ENCODE assay signal across 18 cellular contexts in the genomic region with DNA sequence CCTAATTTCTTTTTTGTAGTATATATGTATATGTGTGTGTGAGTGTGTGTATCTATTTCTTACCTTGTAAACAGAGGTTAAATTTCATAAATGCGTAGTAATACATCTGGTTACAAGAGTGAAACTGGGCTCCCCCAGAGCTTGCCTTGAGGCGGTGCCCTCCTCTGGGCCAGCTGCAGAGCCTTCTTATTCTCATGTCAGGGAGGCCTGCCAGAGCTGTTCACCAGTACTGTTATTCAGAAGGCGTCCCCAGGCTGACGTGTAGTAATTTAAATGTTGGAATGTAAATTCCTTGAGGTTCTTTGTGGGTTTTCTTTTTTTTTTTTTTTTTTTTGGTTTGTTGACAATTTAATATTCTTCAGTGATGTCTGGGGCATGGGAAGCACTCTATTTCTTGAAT. TPM values are rescaled to one million over a fixed set of nuclear protein-coding genes. Genes with fewer than 3 reads are reported as not detected.
DNase-seq lines count a peak whose midpoint lies in the region; ATAC-seq and TF ChIP-seq lines count a peak whose summit lies in the region.
"Had no signal": no experiment of that assay in that cellular context is flagged by ENCODE, and none has a peak within 500 bp of the region (broad histone marks: within the 10 kb centered on the region; RNA-seq: fewer than 3 reads in every experiment).

No MANE protein-coding gene starts in this region.

- H3K4me3 Mint-ChIP-seq in endothelial cell (ENCODE audit: unreplicated experiment) (peak overlapping the region; percentile 44), T-cell (no peak overlapping the region)
- H3K4me3 Mint-ChIP-seq: activated CD4-positive, alpha-beta T cell treated with anti-CD3 and anti-CD28 coated beads for 36 hours; activated naive CD4-positive, alpha-beta T cell treated with anti-CD3 and anti-CD28 coated beads for 36 hours; neural crest cell had no signal

- intact Hi-C loops in left ventricle myocardium superior (cut with micrococcal nuclease), result no loop called here

- H3K27ac Mint-ChIP-seq in endothelial cell (ENCODE audit: unreplicated experiment), result peak overlapping the region; percentile 91
- H3K27ac Mint-ChIP-seq in T-cell, result no peak overlapping the region
- H3K27ac Mint-ChIP-seq: activated CD4-positive, alpha-beta T cell treated with anti-CD3 and anti-CD28 coated beads for 36 hours; activated naive CD4-positive, alpha-beta T cell treated with anti-CD3 and anti-CD28 coated beads for 36 hours had no signal

- ATAC-seq in left ventricle myocardium superior (no peak), T-cell (replicated peaks in 1 of 4) (no peak), HG03521 (IDR thresholded peaks at IDR 0.05; ENCODE audit: unreplicated experiment) (no peak)
- ATAC-seq: activated CD4-positive, alpha-beta T cell treated with anti-CD3 and anti-CD28 coated beads for 36 hours; HCT116 had no signal

- peaks cover 1% of the 10 kb centered on the region for H3K27me3 Mint-ChIP-seq in endothelial cell (ENCODE audit: unreplicated experiment)
- no peaks in the 10 kb centered on the region for H3K27me3 Mint-ChIP-seq in T-cell
- H3K27me3 Mint-ChIP-seq: activated CD4-positive, alpha-beta T cell treated with anti-CD3 and anti-CD28 coated beads for 36 hours had no signal

- H3K9me3 Mint-ChIP-seq in endothelial cell (ENCODE audit: unreplicated experiment) (no peaks in the 10 kb centered on the region), T-cell (no peaks in the 10 kb centered on the region)
- H3K9me3 Mint-ChIP-seq: activated naive CD4-positive, alpha-beta T cell treated with anti-CD3 and anti-CD28 coated beads for 36 hours; neural crest cell had no signal

- CTCF ChIA-PET in RWPE1 (lab: Yijun Ruan, JAX) (interaction anchor here (0.6 to 1.0 kb wide), 2 partner anchors 12 to 686 kb away, joined by 3 to 6 read pairs; no protein-coding TSS in a partner anchor), T-cell (lab: Charles Lee) (no interaction called here)

- DNase-seq in AG20443 (ENCODE audit: low spot score) (peak; percentile 37), RWPE1 (ENCODE audit: low spot score) (no peak), endothelial cell (ENCODE audit: low spot score) (no peak), myocyte (ENCODE audit: low read depth) (peak; percentile 54), left ventricle myocardium superior (no peak), T-cell (no peak), cerebellar cortex (ENCODE audit: low spot score) (no peak)
- DNase-seq: activated CD4-positive, alpha-beta T cell treated with anti-CD3 and anti-CD28 coated beads for 36 hours; activated naive CD4-positive, alpha-beta T cell treated with anti-CD3 and anti-CD28 coated beads for 36 hours; AML-193; GF-D8; head of caudate nucleus; mesendoderm; NCI-H2029 had no signal

- POLR2A ChIA-PET in RWPE1 (lab: Yijun Ruan, JAX; ENCODE audit: low non-redundant PET) (interaction anchor here (1.3 kb wide), 1 partner anchor 11 kb away, joined by 11 read pairs; a partner anchor contains a TSS), T-cell (lab: Charles Lee) (no interaction called here)

- H3K27ac ChIP-seq in RWPE1, result peak overlapping the region; percentile 96
- H3K27ac ChIP-seq: cardiac muscle cell had no signal

- H3K4me1 Mint-ChIP-seq in endothelial cell (ENCODE audit: unreplicated experiment), result peaks cover 44% of the 10 kb centered on the region
- peaks cover 0 to 8% (median 3%) of the 10 kb centered on the region in 3 donors for H3K4me1 Mint-ChIP-seq in T-cell
- H3K4me1 Mint-ChIP-seq: neural crest cell had no signal

- TF ChIP-seq CTCF in RWPE1 (conservative IDR thresholded peaks at IDR 0.05; ENCODE audit: low read depth) (no peak), endothelial cell (IDR thresholded peaks at IDR 0.05; ENCODE audit: unreplicated experiment) (no peak)

- peaks cover 41% of the 10 kb centered on the region for H3K36me3 Mint-ChIP-seq in endothelial cell (ENCODE audit: low read depth, unreplicated experiment)
- H3K36me3 Mint-ChIP-seq in T-cell, result peaks cover 84% of the 10 kb centered on the region

RNA-seq across cellular contexts. Expression of a gene that starts 11.2 kb away (rescaled TPM):
- total RNA-seq in endothelial cell (ENCODE audit: unreplicated experiment) (97.1 TPM), myocyte (209 and 245 TPM in 2 replicates), left ventricle myocardium superior (90.7 TPM), T-cell (10 to 100 TPM; 27.6 to 49.4 (median 30.2) TPM)
- polyA plus RNA-seq in myocyte (2012), result 104 TPM

Comparison
In these comparisons a context has a peak if more than half of its experiments do, and no peak if none do; other contexts are left out.
1. DNase-seq: peak in AG20443 (single experiment) and myocyte (single experiment); none in RWPE1 (single experiment), endothelial cell (single experiment), left ventricle myocardium superior (single experiment), T-cell (0 of 34) and cerebellar cortex (single experiment).